ENCODE assay signal across 18 cellular contexts in the genomic region with DNA sequence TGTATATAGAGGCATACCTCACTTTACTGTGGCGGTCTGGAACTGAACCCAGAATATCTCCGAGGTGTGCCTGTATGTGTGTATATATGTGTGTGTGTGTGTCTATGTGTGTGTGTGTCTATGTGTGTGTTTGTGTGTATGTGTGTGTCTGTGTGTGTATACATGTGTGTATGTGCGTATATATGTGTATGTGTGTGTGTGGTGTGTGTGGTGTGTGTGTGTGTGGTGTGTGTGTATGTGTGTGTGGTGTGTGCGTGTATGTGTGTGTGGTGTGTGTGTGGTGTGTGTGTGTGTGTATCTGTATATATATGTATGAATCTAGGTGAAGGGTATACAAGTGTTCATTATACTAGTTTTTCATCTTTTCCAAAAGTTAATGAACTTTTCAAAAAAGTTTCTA.
"Had no signal": no experiment of that assay in that cellular context is flagged by ENCODE, and none has a peak within 500 bp of the region (broad histone marks: within the 10 kb centered on the region; RNA-seq: fewer than 3 reads in every experiment).

No MANE protein-coding gene starts in this region.

- H3K36me3 Mint-ChIP-seq: natural killer cell treated with Interleukin-12 subunit alpha and Interleukin-12 subunit beta and Interleukin-15 and Interleukin-18, amount 100 ng/mL, for 72 hours had no signal

- H3K9me3 Mint-ChIP-seq: activated naive CD4-positive, alpha-beta T cell treated with anti-CD3 and anti-CD28 coated beads, Interleukin-2, amount 50 U/mL, for 72 hours; activated T-cell treated with anti-CD3 and anti-CD28 coated beads, Interleukin-2, amount 50 U/mL, for 72 hours; immature natural killer cell; natural killer cell treated with Interleukin-12 subunit alpha and Interleukin-12 subunit beta and Interleukin-15 and Interleukin-18, amount 100 ng/mL, for 72 hours had no signal

- H3K9me3 ChIP-seq: body of pancreas, colonic mucosa, pancreas, stomach, testis, upper lobe of right lung had no signal

- H3K27ac ChIP-seq: body of pancreas, colonic mucosa, pancreas, stomach, testis, upper lobe of right lung had no signal

- DNase-seq: activated CD4-positive, alpha-beta T cell treated with anti-CD3 and anti-CD28 coated beads for 4 hours; activated CD8-positive, alpha-beta memory T cell treated with anti-CD3 and anti-CD28 coated beads, Interleukin-2, amount 50 U/mL, for 48 hours; activated gamma-delta T cell; activated T-cell treated with anti-CD3 and anti-CD28 coated beads, Interleukin-2, amount 50 U/mL, for 72 hours; amniotic stem cell; body of pancreas; central memory CD4-positive, alpha-beta T cell; immature natural killer cell; mesendoderm; pancreas; stimulated activated CD4-positive, alpha-beta T cell treated with anti-CD3 and anti-CD28 coated beads, Interleukin-12 subunit alpha, Interleukin-12 subunit beta, amount 100 ng/mL, for 4 hours; stimulated activated CD4-positive, alpha-beta T cell treated with anti-CD3 and anti-CD28 coated beads, Interleukin-2, amount 100 ng/mL, for 24 hours; testis; upper lobe of right lung had no signal

- ATAC-seq: activated naive CD4-positive, alpha-beta T cell treated with anti-CD3 and anti-CD28 coated beads, Interleukin-2, amount 50 U/mL, for 72 hours; activated T-cell treated with anti-CD3 and anti-CD28 coated beads, Interleukin-2, amount 50 U/mL, for 72 hours; body of pancreas; natural killer cell treated with Interleukin-12 subunit alpha and Interleukin-12 subunit beta and Interleukin-15 and Interleukin-18, amount 100 ng/mL, for 72 hours; pancreas had no signal

- H3K27ac Mint-ChIP-seq: activated T-cell treated with anti-CD3 and anti-CD28 coated beads, Interleukin-2, amount 50 U/mL, for 72 hours; natural killer cell treated with Interleukin-12 subunit alpha and Interleukin-12 subunit beta and Interleukin-15 and Interleukin-18, amount 100 ng/mL, for 72 hours had no signal

- H3K27me3 Mint-ChIP-seq: natural killer cell treated with Interleukin-12 subunit alpha and Interleukin-12 subunit beta and Interleukin-15 and Interleukin-18, amount 100 ng/mL, for 72 hours had no signal

- H3K36me3 ChIP-seq: colonic mucosa, pancreas, upper lobe of right lung had no signal

- H3K4me3 ChIP-seq: body of pancreas, colonic mucosa, pancreas, stomach, testis, upper lobe of right lung had no signal

- H3K27me3 ChIP-seq: body of pancreas, colonic mucosa, pancreas, stomach, testis, upper lobe of right lung had no signal

- H3K4me3 Mint-ChIP-seq: activated T-cell treated with anti-CD3 and anti-CD28 coated beads, Interleukin-2, amount 50 U/mL, for 72 hours; immature natural killer cell; natural killer cell treated with Interleukin-12 subunit alpha and Interleukin-12 subunit beta and Interleukin-15 and Interleukin-18, amount 100 ng/mL, for 72 hours had no signal
